Comparison of ENCODE assay signal across 24 cellular contexts in the genomic region with DNA sequence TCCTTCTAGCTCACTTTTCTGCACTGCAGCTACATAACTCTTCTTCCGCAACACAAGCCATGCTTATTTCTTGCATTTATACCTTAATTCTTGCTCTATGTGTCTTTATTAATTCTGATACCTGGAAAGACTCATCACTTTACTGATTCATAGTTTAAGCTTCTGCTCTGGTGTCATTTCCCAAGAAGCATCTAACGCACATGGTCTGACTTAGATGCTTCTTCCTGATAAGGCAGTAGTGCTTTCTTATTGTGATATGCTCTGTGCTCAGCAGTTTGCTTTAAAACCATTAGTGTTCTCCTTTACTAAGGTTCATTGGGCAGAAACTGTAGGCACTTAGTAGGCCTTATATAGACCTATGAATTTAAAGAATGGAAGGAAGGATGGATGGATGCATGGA.
"Had no signal": no experiment of that assay in that cellular context is flagged by ENCODE, and none has a peak within 500 bp of the region (broad histone marks: within the 10 kb centered on the region; RNA-seq: fewer than 3 reads in every experiment).

No MANE protein-coding gene starts in this region.

- H3K9me3 Mint-ChIP-seq: effector memory CD8-positive, alpha-beta T cell; memory B cell; natural killer cell; stimulated activated naive B cell treated with anti-CD40 and anti-IgM and Interleukin-4, amounts not matched to agents 10 μg/mL and 1 μg/mL and 100 μg/mL, for 72 hours; stimulated activated naive CD8-positive, alpha-beta T cell treated with anti-CD3 and anti-CD28 coated beads, Interleukin-15, Interleukin-2, amounts not matched to agents 100 ng/mL and 50 ng/mL, for 24 hours had no signal

- H3K9me3 ChIP-seq: esophagus squamous epithelium, ovary, sigmoid colon, thoracic aorta, tibial nerve, upper lobe of left lung had no signal

- H3K27me3 Mint-ChIP-seq: effector memory CD8-positive, alpha-beta T cell; memory B cell; stimulated activated naive B cell treated with anti-CD40 and anti-IgM and Interleukin-4, amounts not matched to agents 10 μg/mL and 1 μg/mL and 100 μg/mL, for 72 hours; stimulated activated naive CD8-positive, alpha-beta T cell treated with anti-CD3 and anti-CD28 coated beads, Interleukin-15, Interleukin-2, amounts not matched to agents 100 ng/mL and 50 ng/mL, for 24 hours had no signal

- H3K27ac Mint-ChIP-seq: memory B cell; stimulated activated naive B cell treated with anti-CD40 and anti-IgM and Interleukin-4, amounts not matched to agents 10 μg/mL and 1 μg/mL and 100 μg/mL, for 72 hours had no signal

- H3K4me3 Mint-ChIP-seq: effector memory CD8-positive, alpha-beta T cell; memory B cell; natural killer cell; stimulated activated naive B cell treated with anti-CD40 and anti-IgM and Interleukin-4, amounts not matched to agents 10 μg/mL and 1 μg/mL and 100 μg/mL, for 72 hours; stimulated activated naive CD8-positive, alpha-beta T cell treated with anti-CD3 and anti-CD28 coated beads, Interleukin-15, Interleukin-2, amounts not matched to agents 100 ng/mL and 50 ng/mL, for 24 hours had no signal

- H3K4me1 Mint-ChIP-seq: memory B cell; stimulated activated naive B cell treated with anti-CD40 and anti-IgM and Interleukin-4, amounts not matched to agents 10 μg/mL and 1 μg/mL and 100 μg/mL, for 72 hours had no signal

- ATAC-seq: effector memory CD8-positive, alpha-beta T cell; heart right ventricle; left lobe of liver; psoas muscle; right cardiac atrium; stimulated activated naive B cell treated with anti-CD40 and anti-IgM and Interleukin-4, amounts not matched to agents 10 μg/mL and 1 μg/mL and 100 μg/mL, for 72 hours had no signal

- DNase-seq: cortex of kidney; effector memory CD8-positive, alpha-beta T cell; erythroblast; esophagus squamous epithelium; foreskin melanocyte; glutamatergic neuron; heart right ventricle; hippocampal formation; kidney; natural killer cell; occipital lobe; ovary; posterior cingulate gyrus; psoas muscle; right cardiac atrium; sigmoid colon; stimulated activated CD4-positive, alpha-beta T cell treated with anti-CD3 and anti-CD28 coated beads, Interleukin-2, amount 100 ng/mL, for 48 hours; stimulated activated naive B cell treated with anti-CD40 and anti-IgM and Interleukin-4, amounts not matched to agents 10 μg/mL and 1 μg/mL and 100 μg/mL, for 72 hours; upper lobe of left lung had no signal
